1 cellular context compared by ENCODE assay signal in the genomic region with DNA sequence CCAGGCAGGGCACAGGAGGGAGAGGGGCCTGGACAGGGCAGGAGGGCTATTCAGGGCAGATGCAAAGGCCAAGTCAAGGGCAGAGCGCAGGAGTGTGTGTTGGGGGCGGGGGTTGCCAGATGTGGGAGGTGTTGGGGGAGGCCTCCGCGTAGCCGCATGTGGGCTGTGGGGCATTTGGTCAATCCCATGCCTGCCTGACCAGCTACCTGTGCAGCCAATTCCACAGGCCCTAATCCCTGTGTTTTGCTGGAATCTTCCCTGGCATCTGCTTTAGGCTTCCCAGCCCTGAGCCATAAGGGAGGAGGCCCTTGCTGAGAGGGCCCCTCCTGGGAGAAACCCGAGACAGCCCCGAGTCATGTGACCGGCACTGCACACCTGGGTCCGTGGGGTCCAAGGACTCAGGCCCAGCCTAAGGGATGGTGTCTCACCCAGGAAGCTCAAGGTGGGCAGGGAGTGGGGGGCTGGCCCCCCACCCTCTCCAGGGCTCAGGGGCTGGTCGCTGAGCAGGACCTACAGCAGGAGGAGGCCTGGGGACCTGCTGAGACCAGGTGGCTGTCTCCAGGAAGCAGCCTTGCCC.
TF ChIP-seq lines count a peak whose summit lies in the region.

No MANE protein-coding gene starts in this region.

TF ChIP-seq in K562, 482 proteins besides CTCF, POLR2A, EP300 and RAD21:
- no peak for TF ChIP-seq HNRNPK (IDR thresholded peaks at IDR 0.05; ENCODE audit: low read depth, low read length, poor library complexity, severe bottlenecking)
- TF ChIP-seq SRSF1 (IDR thresholded peaks at IDR 0.05; ENCODE audit: low read depth, low read length) = no peak
- TF ChIP-seq, protein P1, sequence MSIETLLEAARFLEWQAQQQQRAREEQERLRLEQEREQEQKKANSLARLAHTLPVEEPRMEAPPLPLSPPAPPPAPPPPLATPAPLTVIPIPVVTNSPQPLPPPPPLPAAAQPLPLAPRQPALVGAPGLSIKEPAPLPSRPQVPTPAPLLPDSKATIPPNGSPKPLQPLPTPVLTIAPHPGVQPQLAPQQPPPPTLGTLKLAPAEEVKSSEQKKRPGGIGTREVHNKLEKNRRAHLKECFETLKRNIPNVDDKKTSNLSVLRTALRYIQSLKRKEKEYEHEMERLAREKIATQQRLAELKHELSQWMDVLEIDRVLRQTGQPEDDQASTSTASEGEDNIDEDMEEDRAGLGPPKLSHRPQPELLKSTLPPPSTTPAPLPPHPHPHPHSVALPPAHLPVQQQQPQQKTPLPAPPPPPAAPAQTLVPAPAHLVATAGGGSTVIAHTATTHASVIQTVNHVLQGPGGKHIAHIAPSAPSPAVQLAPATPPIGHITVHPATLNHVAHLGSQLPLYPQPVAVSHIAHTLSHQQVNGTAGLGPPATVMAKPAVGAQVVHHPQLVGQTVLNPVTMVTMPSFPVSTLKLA (conservative IDR thresholded peaks at IDR 0.05) = no peak
- TF ChIP-seq L3MBTL2 (IDR thresholded peaks at IDR 0.05) = no peak
- TF ChIP-seq, protein P2, sequence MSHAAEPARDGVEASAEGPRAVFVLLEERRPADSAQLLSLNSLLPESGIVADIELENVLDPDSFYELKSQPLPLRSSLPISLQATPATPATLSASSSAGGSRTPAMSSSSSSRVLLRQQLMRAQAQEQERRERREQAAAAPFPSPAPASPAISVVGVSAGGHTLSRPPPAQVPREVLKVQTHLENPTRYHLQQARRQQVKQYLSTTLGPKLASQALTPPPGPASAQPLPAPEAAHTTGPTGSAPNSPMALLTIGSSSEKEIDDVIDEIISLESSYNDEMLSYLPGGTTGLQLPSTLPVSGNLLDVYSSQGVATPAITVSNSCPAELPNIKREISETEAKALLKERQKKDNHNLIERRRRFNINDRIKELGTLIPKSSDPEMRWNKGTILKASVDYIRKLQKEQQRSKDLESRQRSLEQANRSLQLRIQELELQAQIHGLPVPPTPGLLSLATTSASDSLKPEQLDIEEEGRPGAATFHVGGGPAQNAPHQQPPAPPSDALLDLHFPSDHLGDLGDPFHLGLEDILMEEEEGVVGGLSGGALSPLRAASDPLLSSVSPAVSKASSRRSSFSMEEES (CRISPR knock-in tag; IDR thresholded peaks at IDR 0.05) = peak; percentile 61
- TF ChIP-seq PPARD (CRISPR knock-in tag; IDR thresholded peaks at IDR 0.05) = no peak
- TF ChIP-seq ZC3H8 (IDR thresholded peaks at IDR 0.05) = no peak
- TF ChIP-seq POLR2G (IDR thresholded peaks at IDR 0.05; ENCODE audit: low read depth, low read length) = peak; percentile 28; the same call in 1 of the 2 replicates
- no peak for TF ChIP-seq ZNF444 (CRISPR knock-in tag; IDR thresholded peaks at IDR 0.05)
- no peak for TF ChIP-seq EHMT2 (IDR thresholded peaks at IDR 0.05)
- no peak for TF ChIP-seq NFIC (IDR thresholded peaks at IDR 0.05)
- no peak for TF ChIP-seq PML (IDR thresholded peaks at IDR 0.05; ENCODE audit: low read length)
- 0 out of 2 replicates have a peak, but pooled peaks have one; percentile 12 for TF ChIP-seq ZBTB7A (IDR thresholded peaks at IDR 0.05; ENCODE audit: borderline replicate concordance, control insufficient read depth, low read depth, low read length)
- TF ChIP-seq, protein P3, sequence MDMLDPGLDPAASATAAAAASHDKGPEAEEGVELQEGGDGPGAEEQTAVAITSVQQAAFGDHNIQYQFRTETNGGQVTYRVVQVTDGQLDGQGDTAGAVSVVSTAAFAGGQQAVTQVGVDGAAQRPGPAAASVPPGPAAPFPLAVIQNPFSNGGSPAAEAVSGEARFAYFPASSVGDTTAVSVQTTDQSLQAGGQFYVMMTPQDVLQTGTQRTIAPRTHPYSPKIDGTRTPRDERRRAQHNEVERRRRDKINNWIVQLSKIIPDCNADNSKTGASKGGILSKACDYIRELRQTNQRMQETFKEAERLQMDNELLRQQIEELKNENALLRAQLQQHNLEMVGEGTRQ (CRISPR knock-in tag; IDR thresholded peaks at IDR 0.05) = peak; percentile 36; the same call in 1 of the 2 replicates
- no peak for TF ChIP-seq GATA2 (CRISPR knock-in tag; IDR thresholded peaks at IDR 0.05)
- TF ChIP-seq TEAD4 (IDR thresholded peaks at IDR 0.05; ENCODE audit: low read length) = no peak
- no peak for TF ChIP-seq TEAD4 (CRISPR knock-in tag; IDR thresholded peaks at IDR 0.05; ENCODE audit: borderline replicate concordance)
- no peak for TF ChIP-seq ARID1B (IDR thresholded peaks at IDR 0.05)
- no peak for TF ChIP-seq TARDBP (IDR thresholded peaks at IDR 0.05)
